ENCODE assay signal across 1 cellular context in genomic region chr15:64774556-64775523, GRCh38.
A peak's percentile ranks its signal among the peaks of the same experiment; 100 is the strongest.
TF ChIP-seq lines count a peak whose summit lies in the region.

No MANE protein-coding gene starts in this region.

TF ChIP-seq in GM12878, 131 proteins besides CTCF, POLR2A, EP300 and RAD21 (continued from another document):
- TF ChIP-seq HDAC6 (IDR thresholded peaks at IDR 0.05; ENCODE audit: unreplicated experiment) (peak; percentile 81), CHD2 (IDR thresholded peaks at IDR 0.05; ENCODE audit: borderline replicate concordance, low read depth, low read length) (no peak), DPF2 (IDR thresholded peaks at IDR 0.05) (peak; percentile 25; the same call in 1 of the 2 replicates), YBX1 (IDR thresholded peaks at IDR 0.05) (no peak), ZBTB11 (CRISPR knock-in tag; IDR thresholded peaks at IDR 0.05) (no peak), NR2F1 (conservative IDR thresholded peaks at IDR 0.05) (0 out of 2 replicates have a peak, but pooled peaks have one; percentile 23), SUZ12 (IDR thresholded peaks at IDR 0.05; ENCODE audit: unreplicated experiment) (peak; percentile 93)
TF ChIP-seq in GM12878: peak in this region for 6.
